Comparison of ENCODE assay signal across 7 cellular contexts in the genomic region with DNA sequence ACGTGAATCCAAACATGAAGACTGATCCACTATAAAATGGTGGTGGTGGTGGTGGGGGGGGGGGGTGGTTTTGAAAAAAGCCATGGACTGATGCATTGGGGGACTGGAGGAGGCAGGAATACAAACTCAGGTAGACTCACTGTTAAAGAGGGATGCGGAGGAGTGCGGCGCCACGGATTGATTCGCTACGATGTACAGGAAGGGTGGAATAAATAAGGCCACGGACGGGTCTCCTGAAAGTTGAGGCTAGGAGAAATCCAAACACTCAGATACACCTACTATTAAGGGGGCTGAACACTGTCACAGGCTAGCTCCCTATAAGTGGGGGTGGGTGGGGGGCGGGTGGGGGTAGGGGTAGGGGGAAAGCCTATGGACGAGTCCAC. TPM values are rescaled to one million over a fixed set of nuclear protein-coding genes. Genes with fewer than 3 reads are reported as not detected.
DNase-seq lines count a peak whose midpoint lies in the region; ATAC-seq, FAIRE-seq and TF ChIP-seq lines count a peak whose summit lies in the region.

No MANE protein-coding gene starts in this region.

- FAIRE-seq in small intestine (lab: Jason Lieb, UNC) = no peak

- H3K36me3 Mint-ChIP-seq in T-helper 17 cell (ENCODE audit: low read depth) (peaks cover 5% of the 10 kb centered on the region), glutamatergic neuron (ENCODE audit: unreplicated experiment) (no peaks in the 10 kb centered on the region)

- no peak for TF ChIP-seq CTCF in HCT116 (IDR thresholded peaks at IDR 0.05 in 2 of 3, conservative IDR thresholded peaks at IDR 0.05 in 1 of 3; ENCODE audit: borderline replicate concordance in 1 of 3, insufficient read depth in 1 of 3, low read depth in 2 of 3, low read length in 2 of 3)
- TF ChIP-seq CTCF in glutamatergic neuron (IDR thresholded peaks at IDR 0.05; ENCODE audit: partially characterized antibody, unreplicated experiment) = no peak

- peak overlapping the region; percentile 82 for H3K9ac ChIP-seq in HCT116 (ENCODE audit: low read length)

- H3K9me3 ChIP-seq in HCT116 (ENCODE audit: control insufficient read depth in 1 of 2, insufficient read depth in 1 of 2, low read depth in 1 of 2, low read length in 2 of 2) (no peaks in the 10 kb centered on the region), T-helper 17 cell (ENCODE audit: control insufficient read depth, low read length, poor library complexity, severe bottlenecking) (no peaks in the 10 kb centered on the region), small intestine (ENCODE audit: control insufficient read depth, low read depth) (no peaks in the 10 kb centered on the region)

- no peak for DNase-seq in HCT116 (ENCODE audit: low read depth, low spot score)
- no peak for DNase-seq in T-helper 17 cell
- no peak for DNase-seq in glutamatergic neuron
- no peak for DNase-seq in small intestine
- DNase-seq in amniotic stem cell (lab: John Stamatoyannopoulos, UW) = no peak

- 2 to 32% (median 12%) methylated on average over 10 to 11 of the region's 11 CpGs for WGBS in small intestine, 3 donors

- H3K4me2 ChIP-seq in HCT116 (ENCODE audit: low read length) = peak overlapping the region; percentile 74

- peaks cover 25% of the 10 kb centered on the region for H3K79me2 ChIP-seq in HCT116 (ENCODE audit: insufficient read depth, low read length)

- no peak overlapping the region for H2AFZ ChIP-seq in HCT116 (ENCODE audit: low read depth, low read length, poor library complexity, severe bottlenecking)

- POLR2A ChIA-PET in HCT116 (lab: Charles Lee) = no interaction called here

- peak overlapping the region; percentile 94 for H3K27ac Mint-ChIP-seq in T-helper 17 cell
- no peak overlapping the region for H3K27ac Mint-ChIP-seq in glutamatergic neuron (ENCODE audit: unreplicated experiment)

- no peak for TF ChIP-seq POLR2A in HCT116 (IDR thresholded peaks at IDR 0.05; ENCODE audit: borderline replicate concordance, extremely low read depth, insufficient read depth, insufficient read length)

- ATAC-seq in HCT116 (no peak), T-helper 17 cell (no peak), GM18511 (IDR thresholded peaks at IDR 0.05; ENCODE audit: unreplicated experiment) (no peak), HG03280 (IDR thresholded peaks at IDR 0.05; ENCODE audit: unreplicated experiment) (no peak)

- peak overlapping the region; percentile 71 to 80 for H3K4me3 ChIP-seq in HCT116 (replicated peaks in 1 of 2; ENCODE audit: low read depth in 1 of 2, low read length in 2 of 2)
- peak overlapping the region; percentile 61 to 76 for H3K4me3 ChIP-seq in small intestine (ENCODE audit: low read depth in 1 of 2, low read length in 2 of 2)

- no peaks in the 10 kb centered on the region for H3K9me2 ChIP-seq in HCT116 (ENCODE audit: insufficient read depth)

- no TSS peak for BruUV-seq in HCT116 (replicated peaks; lab: Mats Ljungman, UMichigan)

- H3K4me3 Mint-ChIP-seq in T-helper 17 cell (peak overlapping the region; percentile 96), glutamatergic neuron (ENCODE audit: unreplicated experiment) (peak overlapping the region; percentile 85)

- peaks cover 29% of the 10 kb centered on the region for H3K4me1 Mint-ChIP-seq in T-helper 17 cell
- peaks cover 8% of the 10 kb centered on the region for H3K4me1 Mint-ChIP-seq in glutamatergic neuron (ENCODE audit: low read depth, unreplicated experiment)

- H3K36me3 ChIP-seq in HCT116 (ENCODE audit: control insufficient read depth in 1 of 2, insufficient read depth in 2 of 2, low read length in 2 of 2) = peaks cover 0 to 2% of the 10 kb centered on the region in 2 experiments; a peak in 3 of 4 replicates
- no peaks in the 10 kb centered on the region for H3K36me3 ChIP-seq in small intestine (ENCODE audit: control insufficient read depth in 2 of 2, insufficient read depth in 2 of 2, low read length in 2 of 2)

- no peaks in the 10 kb centered on the region for H4K20me1 ChIP-seq in HCT116 (ENCODE audit: insufficient read depth)

- H3K27ac ChIP-seq in HCT116 (ENCODE audit: low read depth, low read length) (peak overlapping the region; percentile 64; the same call in 1 of the 2 replicates), small intestine (ENCODE audit: low read depth in 1 of 2, low read length in 1 of 2) (peak overlapping the region in 1 of 2 donors; percentile 90)

- intact Hi-C loops in HCT116 (cut with micrococcal nuclease) = no loop called here

- peaks cover 2% of the 10 kb centered on the region for H3K9me3 Mint-ChIP-seq in glutamatergic neuron (ENCODE audit: unreplicated experiment)

- H3K4me1 ChIP-seq in HCT116 (ENCODE audit: control insufficient read depth in 1 of 2, insufficient read depth in 2 of 2, low read length in 2 of 2) (peaks cover 8 to 20% of the 10 kb centered on the region in 2 experiments; a peak in 3 of 4 replicates), small intestine (ENCODE audit: control insufficient read depth in 2 of 2, insufficient read depth in 1 of 2, low read depth in 1 of 2, low read length in 1 of 2) (no peaks in the 10 kb centered on the region)

- TF ChIP-seq RAD21 in HCT116 (IDR thresholded peaks at IDR 0.05; ENCODE audit: low read depth) = no peak

- RAD21 ChIA-PET in HCT116 (lab: Charles Lee; ENCODE audit: low non-redundant PET in 1 of 2, low total read pairs in 2 of 2, uncharacterized antibody in 2 of 2, unreplicated experiment in 2 of 2) = no interaction called here

- H3K27me3 Mint-ChIP-seq in T-helper 17 cell (no peaks in the 10 kb centered on the region), glutamatergic neuron (ENCODE audit: unreplicated experiment) (peaks cover 1% of the 10 kb centered on the region)

- H3K27me3 ChIP-seq in HCT116 (ENCODE audit: insufficient read depth, low read length) (no peaks in the 10 kb centered on the region), small intestine (ENCODE audit: control insufficient read depth in 2 of 2, insufficient read depth in 2 of 2, low read length in 2 of 2) (no peaks in the 10 kb centered on the region)

- CTCF ChIA-PET in HCT116 (lab: Charles Lee) = no interaction called here

TF ChIP-seq in HCT116, 20 proteins besides CTCF, POLR2A, EP300 and RAD21:
- TF ChIP-seq, protein P1, sequence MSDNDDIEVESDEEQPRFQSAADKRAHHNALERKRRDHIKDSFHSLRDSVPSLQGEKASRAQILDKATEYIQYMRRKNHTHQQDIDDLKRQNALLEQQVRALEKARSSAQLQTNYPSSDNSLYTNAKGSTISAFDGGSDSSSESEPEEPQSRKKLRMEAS (IDR thresholded peaks at IDR 0.05) = no peak
- TF ChIP-seq ZFX (IDR thresholded peaks at IDR 0.05) (no peak), SP1 (IDR thresholded peaks at IDR 0.05; ENCODE audit: low read depth) (no peak), SIN3A (IDR thresholded peaks at IDR 0.05; ENCODE audit: low read depth) (no peak), FOSL1 (IDR thresholded peaks at IDR 0.05; ENCODE audit: low read depth) (no peak)
- TF ChIP-seq, protein P2, sequence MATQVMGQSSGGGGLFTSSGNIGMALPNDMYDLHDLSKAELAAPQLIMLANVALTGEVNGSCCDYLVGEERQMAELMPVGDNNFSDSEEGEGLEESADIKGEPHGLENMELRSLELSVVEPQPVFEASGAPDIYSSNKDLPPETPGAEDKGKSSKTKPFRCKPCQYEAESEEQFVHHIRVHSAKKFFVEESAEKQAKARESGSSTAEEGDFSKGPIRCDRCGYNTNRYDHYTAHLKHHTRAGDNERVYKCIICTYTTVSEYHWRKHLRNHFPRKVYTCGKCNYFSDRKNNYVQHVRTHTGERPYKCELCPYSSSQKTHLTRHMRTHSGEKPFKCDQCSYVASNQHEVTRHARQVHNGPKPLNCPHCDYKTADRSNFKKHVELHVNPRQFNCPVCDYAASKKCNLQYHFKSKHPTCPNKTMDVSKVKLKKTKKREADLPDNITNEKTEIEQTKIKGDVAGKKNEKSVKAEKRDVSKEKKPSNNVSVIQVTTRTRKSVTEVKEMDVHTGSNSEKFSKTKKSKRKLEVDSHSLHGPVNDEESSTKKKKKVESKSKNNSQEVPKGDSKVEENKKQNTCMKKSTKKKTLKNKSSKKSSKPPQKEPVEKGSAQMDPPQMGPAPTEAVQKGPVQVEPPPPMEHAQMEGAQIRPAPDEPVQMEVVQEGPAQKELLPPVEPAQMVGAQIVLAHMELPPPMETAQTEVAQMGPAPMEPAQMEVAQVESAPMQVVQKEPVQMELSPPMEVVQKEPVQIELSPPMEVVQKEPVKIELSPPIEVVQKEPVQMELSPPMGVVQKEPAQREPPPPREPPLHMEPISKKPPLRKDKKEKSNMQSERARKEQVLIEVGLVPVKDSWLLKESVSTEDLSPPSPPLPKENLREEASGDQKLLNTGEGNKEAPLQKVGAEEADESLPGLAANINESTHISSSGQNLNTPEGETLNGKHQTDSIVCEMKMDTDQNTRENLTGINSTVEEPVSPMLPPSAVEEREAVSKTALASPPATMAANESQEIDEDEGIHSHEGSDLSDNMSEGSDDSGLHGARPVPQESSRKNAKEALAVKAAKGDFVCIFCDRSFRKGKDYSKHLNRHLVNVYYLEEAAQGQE (IDR thresholded peaks at IDR 0.05; ENCODE audit: low read depth) = no peak
- TF ChIP-seq, protein P3, sequence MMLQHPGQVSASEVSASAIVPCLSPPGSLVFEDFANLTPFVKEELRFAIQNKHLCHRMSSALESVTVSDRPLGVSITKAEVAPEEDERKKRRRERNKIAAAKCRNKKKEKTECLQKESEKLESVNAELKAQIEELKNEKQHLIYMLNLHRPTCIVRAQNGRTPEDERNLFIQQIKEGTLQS (IDR thresholded peaks at IDR 0.05) = no peak

RNA-seq across cellular contexts. Expression of a gene that starts 0.6 kb away (rescaled TPM):
- total RNA-seq in HCT116 (2021; ENCODE audit: unreplicated experiment) (57.0 TPM), T-helper 17 cell (10 to 100 TPM; 33.0 to 33.2 TPM), glutamatergic neuron (ENCODE audit: unreplicated experiment) (11.9 TPM)
- 25.2 and 26.1 TPM in 2 replicates for polyA plus RNA-seq in HCT116 (2012)
- 10 to 100 TPM in 2 of 3 donors, 1 to 10 TPM in 1; 8.7 to 20.7 (median 11.6) TPM for polyA plus RNA-seq in small intestine

RNA-seq across cellular contexts. Expression of a gene that starts 9.2 kb away (rescaled TPM):
- total RNA-seq in HCT116 (2021; ENCODE audit: unreplicated experiment) = 106 TPM
- polyA plus RNA-seq in HCT116 (2012) = 175 and 192 TPM in 2 replicates
- 100 to 1,000 TPM; 164 to 185 TPM for total RNA-seq in T-helper 17 cell
- 64.3 TPM for total RNA-seq in glutamatergic neuron (ENCODE audit: unreplicated experiment)
- 100 to 1,000 TPM; 131 to 221 (median 167) TPM for polyA plus RNA-seq in small intestine

RNA-seq across cellular contexts. Expression of a gene that starts 20.0 kb away (rescaled TPM):
- 1.3 TPM for total RNA-seq in HCT116 (2021; ENCODE audit: unreplicated experiment)
- 0.99 and 1.0 TPM in 2 replicates for polyA plus RNA-seq in HCT116 (2012)
- 10 to 100 TPM; 17.7 to 25.3 TPM for total RNA-seq in T-helper 17 cell
- 0.49 TPM for total RNA-seq in glutamatergic neuron (ENCODE audit: unreplicated experiment)
- polyA plus RNA-seq in small intestine = 1 to 10 TPM in 2 of 3 donors, under 1 TPM in 1; 0.45 to 5.5 (median 4.1) TPM

RNA-seq across cellular contexts. Expression of a gene that starts 30.1 kb away (rescaled TPM):
- total RNA-seq in HCT116 (2021; ENCODE audit: unreplicated experiment) = 0.86 TPM
- polyA plus RNA-seq in HCT116 (2012) = 0.30 and 0.40 TPM in 2 replicates
- 1 to 10 TPM in 1 of 2 donors, under 1 TPM in 1; 0.52 to 1.1 TPM for total RNA-seq in T-helper 17 cell
- total RNA-seq in glutamatergic neuron (ENCODE audit: unreplicated experiment) = 34.2 TPM
- polyA plus RNA-seq in small intestine = 1 to 10 TPM in 1 of 3 donors, under 1 TPM in 1, not detected in 1; 0.27 to 3.0 TPM
